ENCODE assay signal across 8 cellular contexts in the genomic region with DNA sequence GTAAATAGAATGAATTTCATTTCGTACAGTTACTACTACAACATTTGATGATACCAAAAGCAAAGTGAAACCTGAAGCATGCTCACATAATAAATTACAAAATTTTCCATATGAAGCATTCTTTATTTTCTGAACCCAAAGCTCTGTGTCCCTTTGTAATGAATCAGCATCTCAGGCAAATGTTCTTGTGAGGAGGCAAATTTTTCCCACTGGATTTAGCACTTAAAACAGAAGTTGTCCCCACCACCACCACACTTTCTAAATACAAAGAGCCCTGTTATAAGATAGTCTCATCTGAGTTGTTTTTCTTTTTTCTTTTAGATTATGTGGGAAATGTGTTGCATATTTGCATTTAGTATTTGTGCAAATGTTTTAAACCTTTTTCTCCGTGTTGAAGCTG.
DNase-seq lines count a peak whose midpoint lies in the region; ATAC-seq and TF ChIP-seq lines count a peak whose summit lies in the region.

No MANE protein-coding gene starts in this region.

- H3K4me3 ChIP-seq in DND-41 (ENCODE audit: low read depth in 1 of 2, low read length in 2 of 2): peak overlapping the region; percentile 59 to 85
- H3K4me3 ChIP-seq in lower lobe of right lung: peak overlapping the region; percentile 60
- H3K4me3 ChIP-seq in upper lobe of left lung: peak overlapping the region; percentile 12 to 65 (median 52)

- peak overlapping the region; percentile 84 to 96 (median 91) for H3K27ac Mint-ChIP-seq in brain

- no peak for DNase-seq in DND-41
- peak; percentile 22 for DNase-seq in HT1080 (ENCODE audit: low read depth)
- DNase-seq in lower lobe of right lung: no peak
- DNase-seq in upper lobe of left lung: no peak
- DNase-seq in GM10248 (ENCODE audit: extremely low spot score): no peak

- CTCF ChIA-PET in GM10248 (lab: Yijun Ruan, JAX): interaction anchor here (0.6 to 3.8 kb wide), 41 partner anchors 9 to 1263 kb away, joined by 3 to 16 read pairs (median 3); a partner anchor contains a TSS

- H3K79me2 ChIP-seq in DND-41 (ENCODE audit: insufficient read depth, low read length): no peaks in the 10 kb centered on the region

- H3K4me1 Mint-ChIP-seq in brain: peaks cover 13% of the 10 kb centered on the region

- 9 to 13% methylated on average over 2 of the region's 2 CpGs for WGBS in upper lobe of left lung, 2 donors

- no peaks in the 10 kb centered on the region for H3K36me3 ChIP-seq in DND-41 (ENCODE audit: insufficient read depth, low read length)
- H3K36me3 ChIP-seq in lower lobe of right lung: no peaks in the 10 kb centered on the region
- no peaks in the 10 kb centered on the region for H3K36me3 ChIP-seq in upper lobe of left lung

- H3K27ac ChIP-seq in DND-41 (ENCODE audit: low read length) (peak overlapping the region; percentile 87), lower lobe of right lung (peak overlapping the region; percentile 61), upper lobe of left lung (peak overlapping the region; percentile 68 to 83 (median 80))

- ATAC-seq in DND-41 (ENCODE audit: insufficient read depth, low read depth): peak; percentile 19; the same call in 1 of the 3 replicates
- ATAC-seq in lower lobe of right lung: peak in 1 of 2 donors; percentile 59
- no peak for ATAC-seq in upper lobe of left lung (ENCODE audit: low FRiP score in 2 of 2)
- no peak for ATAC-seq in HG03159 (IDR thresholded peaks at IDR 0.05; ENCODE audit: unreplicated experiment)
- ATAC-seq in HG02885 (IDR thresholded peaks at IDR 0.05; ENCODE audit: poor library complexity, unreplicated experiment): no peak

- no peak for TF ChIP-seq POLR2A in upper lobe of left lung (IDR thresholded peaks at IDR 0.05)

- TF ChIP-seq CTCF in DND-41 (IDR thresholded peaks at IDR 0.05; ENCODE audit: borderline replicate concordance, extremely low read depth, low read length, poor library complexity, severe bottlenecking) (no peak), brain (conservative IDR thresholded peaks at IDR 0.05) (no peak), lower lobe of right lung (IDR thresholded peaks at IDR 0.05) (no peak), upper lobe of left lung (IDR thresholded peaks at IDR 0.05) (no peak), GM10248 (IDR thresholded peaks at IDR 0.05; ENCODE audit: control extremely low read depth, extremely low read depth, low read depth, missing control alignments) (no peak)

- intact Hi-C loops in lower lobe of right lung (cut with DNase I): no loop called here

- H3K27me3 Mint-ChIP-seq in brain: peaks cover 4% of the 10 kb centered on the region

- H3K4me2 ChIP-seq in DND-41 (ENCODE audit: insufficient read depth, low read length): peak overlapping the region; percentile 83

- H3K27me3 ChIP-seq in DND-41 (ENCODE audit: insufficient read depth, low read length, poor library complexity) (no peaks in the 10 kb centered on the region), lower lobe of right lung (ENCODE audit: low read depth) (no peaks in the 10 kb centered on the region), upper lobe of left lung (no peaks in the 10 kb centered on the region)

- POLR2A ChIA-PET in GM10248 (lab: Yijun Ruan, JAX): interaction anchor here (0.6 kb wide), 1 partner anchor 104 kb away, joined by 3 read pairs; no protein-coding TSS in a partner anchor

- H3K9ac ChIP-seq in DND-41 (ENCODE audit: low read depth, low read length): peak overlapping the region; percentile 74

- no peak for TF ChIP-seq EP300 in upper lobe of left lung (IDR thresholded peaks at IDR 0.05)

- H2AFZ ChIP-seq in DND-41 (ENCODE audit: low read depth, low read length): peak overlapping the region; percentile 84

- H4K20me1 ChIP-seq in DND-41 (ENCODE audit: insufficient read depth, low read length): no peaks in the 10 kb centered on the region

- H3K9me3 Mint-ChIP-seq in brain: peaks cover 6 to 21% (median 7%) of the 10 kb centered on the region in 5 experiments

- H3K4me3 Mint-ChIP-seq in brain: peak overlapping the region; percentile 88 to 94 (median 93)

- H3K4me1 ChIP-seq in DND-41 (ENCODE audit: insufficient read depth, low read length) (peaks cover 13% of the 10 kb centered on the region), lower lobe of right lung (peaks cover 9% of the 10 kb centered on the region), upper lobe of left lung (peaks cover 0 to 6% (median 0%) of the 10 kb centered on the region in 4 donors)

- no peaks in the 10 kb centered on the region for H3K36me3 Mint-ChIP-seq in brain

- H3K9me3 ChIP-seq in DND-41 (ENCODE audit: insufficient read depth, low read length, severe bottlenecking) (no peaks in the 10 kb centered on the region), lower lobe of right lung (no peaks in the 10 kb centered on the region), upper lobe of left lung (no peaks in the 10 kb centered on the region)
